Comparison of ENCODE assay signal across 8 cellular contexts in the genomic region with DNA sequence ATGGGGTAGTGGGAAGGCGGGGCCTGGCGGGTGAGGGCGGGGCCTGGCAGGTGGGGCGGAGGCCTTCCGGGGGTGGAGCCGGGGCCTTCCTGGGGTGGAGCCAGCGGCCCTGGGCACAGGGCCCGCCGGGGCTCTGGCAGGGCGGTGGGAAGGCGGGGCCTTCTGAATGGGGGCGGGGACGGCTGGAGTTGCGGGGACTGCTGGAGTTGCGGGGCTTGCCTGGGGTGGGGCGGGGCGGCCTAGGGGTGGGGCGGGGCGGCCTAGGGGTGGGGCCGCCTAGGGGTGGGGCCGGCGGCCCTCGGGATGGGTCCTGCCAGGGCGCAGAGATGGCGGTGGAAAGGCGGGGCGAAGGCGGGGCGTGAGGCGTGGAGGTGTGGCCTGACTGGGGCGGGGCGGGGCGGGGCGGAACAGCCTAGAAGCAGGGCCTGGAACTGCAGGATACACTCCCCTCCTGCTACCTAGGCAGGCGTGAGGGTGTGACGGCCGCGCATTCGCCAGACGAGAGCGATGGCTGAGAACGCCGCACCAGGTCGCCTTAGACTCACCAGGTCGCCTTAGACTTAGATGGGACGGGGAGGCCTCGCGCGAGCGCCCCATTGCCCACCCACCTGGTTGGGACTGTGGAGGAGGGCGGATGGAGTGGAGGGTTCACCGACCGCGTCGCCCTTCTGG. TPM values are rescaled to one million over a fixed set of nuclear protein-coding genes. Genes with fewer than 3 reads are reported as not detected.
DNase-seq lines count a peak whose midpoint lies in the region; ATAC-seq, FAIRE-seq and TF ChIP-seq lines count a peak whose summit lies in the region.

No MANE protein-coding gene starts in this region.

- peak overlapping the region; percentile 48 for H3K27ac ChIP-seq in left ventricle myocardium inferior (replicated peaks)

- DNase-seq in T follicular helper cell (ENCODE audit: low read depth) = peak; percentile 78
- peak; percentile 58 for DNase-seq in amniotic epithelial cell (ENCODE audit: low read depth)
- DNase-seq in left ventricle myocardium inferior = peak; percentile 82
- DNase-seq in sciatic nerve (ENCODE audit: low spot score) = peak; percentile 92
- no peak for DNase-seq in NCI-H226
- no peak for DNase-seq in urothelium cell line (ENCODE audit: low spot score)

- TF ChIP-seq CTCF in left ventricle myocardium inferior (IDR thresholded peaks at IDR 0.05; ENCODE audit: borderline replicate concordance) = no peak

- no peaks in the 10 kb centered on the region for H3K36me3 ChIP-seq in left ventricle myocardium inferior

- peaks cover 5% of the 10 kb centered on the region for H3K4me1 ChIP-seq in left ventricle myocardium inferior

- intact Hi-C loops in left ventricle myocardium inferior (cut with micrococcal nuclease) (no loop called here), sciatic nerve (cut with DNase I) (no loop called here)

- ATAC-seq in GM18505 (IDR thresholded peaks at IDR 0.05; ENCODE audit: unreplicated experiment) (peak; percentile 66), HG03045 (IDR thresholded peaks at IDR 0.05; ENCODE audit: unreplicated experiment) (peak; percentile 65), sciatic nerve (peak; percentile 89)

- peak overlapping the region; percentile 60 for H3K4me3 ChIP-seq in left ventricle myocardium inferior

- FAIRE-seq in urothelium cell line (lab: Jason Lieb, UNC) = no peak

- no peaks in the 10 kb centered on the region for H3K27me3 ChIP-seq in left ventricle myocardium inferior (ENCODE audit: low read depth)

- no peak for TF ChIP-seq POLR2A in GM18505 (IDR thresholded peaks at IDR 0.05; ENCODE audit: borderline replicate concordance, extremely low read depth, insufficient read depth, insufficient read length)

- no peaks in the 10 kb centered on the region for H3K9me3 ChIP-seq in left ventricle myocardium inferior (replicated peaks)

RNA-seq across cellular contexts. Expression of a gene that starts 19.3 kb away (rescaled TPM):
- total RNA-seq in left ventricle myocardium inferior (15.8 TPM), sciatic nerve (39.6 TPM)

RNA-seq across cellular contexts. Expression of a gene that starts 53.5 kb away (rescaled TPM):
- total RNA-seq in left ventricle myocardium inferior = 3.5 TPM
- total RNA-seq in sciatic nerve = 7.8 TPM

Comparison
In these comparisons a context has a peak if more than half of its experiments do, and no peak if none do; other contexts are left out.
1. DNase-seq: peak in T follicular helper cell (single experiment), amniotic epithelial cell (single experiment), left ventricle myocardium inferior (single experiment) and sciatic nerve (single experiment); none in NCI-H226 (single experiment) and urothelium cell line (single experiment).
2. Peak in every context shown above with its lines, with median percentiles within 50 percentile points of each other: ATAC-seq.